In genomic region chr13:93079294-93079693, GRCh38 we compare ENCODE assay signal across 17 cellular contexts.
DNase-seq lines count a peak whose midpoint lies in the region; ATAC-seq and TF ChIP-seq lines count a peak whose summit lies in the region.
"Had no signal": no experiment of that assay in that cellular context is flagged by ENCODE, and none has a peak within 500 bp of the region (broad histone marks: within the 10 kb centered on the region; RNA-seq: fewer than 3 reads in every experiment).

No MANE protein-coding gene starts in this region.

- no peak for TF ChIP-seq RAD21 in IMR-90 (IDR thresholded peaks at IDR 0.05; ENCODE audit: low read length)

- no peak overlapping the region for H3K23ac ChIP-seq in IMR-90 (ENCODE audit: low read depth, low read length)

- in situ Hi-C loops in IMR-90 (cut with MboI; ENCODE audit: low sequenced_read_pairs): no loop called here

- no peak for TF ChIP-seq POLR2A in IMR-90 (IDR thresholded peaks at IDR 0.05; ENCODE audit: low read depth, low read length)

- H4K91ac ChIP-seq in IMR-90 (ENCODE audit: insufficient read depth, low read depth, low read length): no peak overlapping the region

- H3K18ac ChIP-seq in IMR-90 (ENCODE audit: low read depth, low read length): no peak overlapping the region

- no peak overlapping the region for H3K4me3 Mint-ChIP-seq in endodermal cell
- H3K4me3 Mint-ChIP-seq in stimulated activated naive CD8-positive, alpha-beta T cell treated with anti-CD3 and anti-CD28 coated beads, Interleukin-15, amount 100 ng/mL, for 72 hours: no peak overlapping the region
- H3K4me3 Mint-ChIP-seq: activated CD4-positive, alpha-beta T cell treated with anti-CD3 and anti-CD28 coated beads for 36 hours; HFFc6 had no signal

- ATAC-seq in IMR-90 (ENCODE audit: low read depth): peak; percentile 74
- ATAC-seq in GM21423 (IDR thresholded peaks at IDR 0.05; ENCODE audit: unreplicated experiment): no peak
- ATAC-seq in stimulated activated naive CD8-positive, alpha-beta T cell treated with anti-CD3 and anti-CD28 coated beads, Interleukin-15, amount 100 ng/mL, for 72 hours: no peak
- ATAC-seq: activated CD4-positive, alpha-beta T cell treated with anti-CD3 and anti-CD28 coated beads for 36 hours had no signal

- H2AK9ac ChIP-seq in IMR-90 (replicated peaks; ENCODE audit: low read depth, low read length, poor library complexity): no peak overlapping the region

- H4K8ac ChIP-seq in IMR-90 (ENCODE audit: low read depth in 2 of 2, low read length in 2 of 2): no peak overlapping the region

- H3K4me1 Mint-ChIP-seq in endodermal cell: no peaks in the 10 kb centered on the region
- no peaks in the 10 kb centered on the region for H3K4me1 Mint-ChIP-seq in stimulated activated naive CD8-positive, alpha-beta T cell treated with anti-CD3 and anti-CD28 coated beads, Interleukin-15, amount 100 ng/mL, for 72 hours
- H3K4me1 Mint-ChIP-seq: activated CD4-positive, alpha-beta T cell treated with anti-CD3 and anti-CD28 coated beads for 36 hours had no signal

- no peaks in the 10 kb centered on the region for H3K9me3 ChIP-seq in IMR-90 (ENCODE audit: control insufficient read depth, insufficient read depth, low read length)
- H3K9me3 ChIP-seq in SK-N-MC (ENCODE audit: low read depth, low read length): no peaks in the 10 kb centered on the region
- H3K9me3 ChIP-seq in endodermal cell (ENCODE audit: control insufficient read depth, low read length): no peaks in the 10 kb centered on the region
- H3K9me3 ChIP-seq: testis had no signal

- no peaks in the 10 kb centered on the region for H4K20me1 ChIP-seq in IMR-90 (ENCODE audit: insufficient read depth, low read length)

- no peak overlapping the region for H3K4me3 ChIP-seq in IMR-90 (ENCODE audit: insufficient read depth, low read depth, low read length)
- no peak overlapping the region; the same call in 1 of the 2 replicates for H3K4me3 ChIP-seq in SK-N-MC
- H3K4me3 ChIP-seq in endodermal cell (ENCODE audit: low read length): no peak overlapping the region
- H3K4me3 ChIP-seq: testis had no signal

- no peak overlapping the region for H3K27ac Mint-ChIP-seq in endodermal cell
- no peak overlapping the region for H3K27ac Mint-ChIP-seq in stimulated activated naive CD8-positive, alpha-beta T cell treated with anti-CD3 and anti-CD28 coated beads, Interleukin-15, amount 100 ng/mL, for 72 hours
- H3K27ac Mint-ChIP-seq: activated CD4-positive, alpha-beta T cell treated with anti-CD3 and anti-CD28 coated beads for 36 hours; HFFc6 had no signal

- H3K4me2 ChIP-seq in IMR-90 (ENCODE audit: low read depth, low read length): no peak overlapping the region

- no peak overlapping the region for H2BK120ac ChIP-seq in IMR-90 (ENCODE audit: low read depth, low read length)

- DNase-seq in A172 (ENCODE audit: low spot score) (peak; percentile 9), IMR-90 (peak; percentile 64), SK-N-MC (ENCODE audit: low read depth, low spot score) (no peak), fibroblast of peridontal ligament (ENCODE audit: extremely low read depth) (peak; percentile 76), endodermal cell (no peak), GOT3 (lab: John Stamatoyannopoulos, UW) (no peak)
- no peak for DNase-seq in stimulated activated naive CD8-positive, alpha-beta T cell treated with anti-CD3 and anti-CD28 coated beads, Interleukin-15, amount 100 ng/mL, for 72 hours
- DNase-seq: activated CD4-positive, alpha-beta T cell treated with anti-CD3 and anti-CD28 coated beads for 36 hours; AML-193; dermis blood vessel endothelial cell; DMS 273 treated with DMSO at 0.1 percent for 48 hours; HFFc6; Kasumi-1; occipital lobe; stimulated activated CD4-positive, alpha-beta T cell treated with anti-CD3 and anti-CD28 coated beads, Interleukin-12 subunit alpha, Interleukin-12 subunit beta, amount 100 ng/mL, for 4 hours; testis had no signal

- H3K27ac ChIP-seq in IMR-90 (ENCODE audit: insufficient read depth, low read length) (no peak overlapping the region), SK-N-MC (peak overlapping the region; percentile 55), endodermal cell (ENCODE audit: low read depth, low read length) (no peak overlapping the region)
- H3K27ac ChIP-seq: testis had no signal

- WGBS in IMR-90 (ENCODE audit: extremely low coverage in 2 of 2, insufficient read length in 1 of 2), 2 experiments: no CpG with 5 or more reads among the region's 1 CpG
- WGBS in endodermal cell (ENCODE audit: insufficient coverage in 1 of 2, insufficient read length in 1 of 2), 2 experiments: 78% methylated on average over 1 of the region's 1 CpG; no CpG with 5 or more reads in 1 of the 2 experiments

- dilution Hi-C loops in IMR-90 (cut with HindIII; ENCODE audit: low sequenced_read_pairs, unreplicated experiment): no loop called here

- no peak overlapping the region for H2BK20ac ChIP-seq in IMR-90 (ENCODE audit: low read depth, low read length)

- H3K36me3 Mint-ChIP-seq in endodermal cell (ENCODE audit: low read depth): no peaks in the 10 kb centered on the region

- BruUV-seq in IMR-90 (replicated peaks; lab: Mats Ljungman, UMichigan): no TSS peak

- H4K5ac ChIP-seq in IMR-90 (ENCODE audit: low read depth, low read length): no peak overlapping the region

- TF ChIP-seq CTCF in IMR-90 (conservative IDR thresholded peaks at IDR 0.05; ENCODE audit: low read depth, low read length) (no peak), endodermal cell (conservative IDR thresholded peaks at IDR 0.05) (no peak)

- intact Hi-C loops in IMR-90 (cut with micrococcal nuclease): no loop called here

- no peak overlapping the region for H2BK5ac ChIP-seq in IMR-90 (ENCODE audit: low read depth, low read length, poor library complexity, severe bottlenecking)

- H3K9me3 Mint-ChIP-seq in endodermal cell: no peaks in the 10 kb centered on the region
- H3K9me3 Mint-ChIP-seq in stimulated activated naive CD8-positive, alpha-beta T cell treated with anti-CD3 and anti-CD28 coated beads, Interleukin-15, amount 100 ng/mL, for 72 hours: no peaks in the 10 kb centered on the region
- H3K9me3 Mint-ChIP-seq: HFFc6 had no signal

- H3K9me1 ChIP-seq in IMR-90 (ENCODE audit: insufficient read depth, low read length): no peaks in the 10 kb centered on the region

- no peak overlapping the region for H2BK15ac ChIP-seq in IMR-90 (ENCODE audit: low read depth, low read length)

- POLR2A ChIA-PET in IMR-90 (lab: Charles Lee; ENCODE audit: unreplicated experiment): no interaction called here

- no peaks in the 10 kb centered on the region for H3K4me1 ChIP-seq in IMR-90 (ENCODE audit: control insufficient read depth, insufficient read depth, low read length)
- H3K4me1 ChIP-seq in endodermal cell (ENCODE audit: control insufficient read depth, insufficient read depth, low read length): no peaks in the 10 kb centered on the region
- H3K4me1 ChIP-seq: testis had no signal

- H3K4ac ChIP-seq in IMR-90 (ENCODE audit: low read depth, low read length): no peak overlapping the region

- H3K56ac ChIP-seq in IMR-90 (ENCODE audit: extremely low read depth, insufficient read depth, low read length): no peak overlapping the region

- H3K36me3 ChIP-seq in IMR-90 (ENCODE audit: control insufficient read depth, insufficient read depth, low read length) (no peaks in the 10 kb centered on the region), SK-N-MC (ENCODE audit: insufficient read depth, low read length) (no peaks in the 10 kb centered on the region), endodermal cell (ENCODE audit: control insufficient read depth, insufficient read depth, low read length) (no peaks in the 10 kb centered on the region)

- H2AK5ac ChIP-seq in IMR-90 (ENCODE audit: low read depth, low read length): no peak overlapping the region

- no peaks in the 10 kb centered on the region for H3K27me3 ChIP-seq in IMR-90 (ENCODE audit: control insufficient read depth, insufficient read depth, low read length)
- no peaks in the 10 kb centered on the region for H3K27me3 ChIP-seq in endodermal cell (ENCODE audit: control insufficient read depth, insufficient read depth, low read length, poor library complexity, severe bottlenecking)
- H3K27me3 ChIP-seq: testis had no signal

- H3K79me1 ChIP-seq in IMR-90 (ENCODE audit: low read depth in 1 of 2, low read length in 2 of 2): no peaks in the 10 kb centered on the region

- H3K9ac ChIP-seq in IMR-90 (ENCODE audit: low read depth, low read length) (no peak overlapping the region), SK-N-MC (ENCODE audit: insufficient read length) (no peak overlapping the region), endodermal cell (ENCODE audit: extremely low read depth, low read length, poor library complexity, severe bottlenecking) (no peak overlapping the region)

- CTCF ChIA-PET in IMR-90 (lab: Yijun Ruan, JAX): no interaction called here

- no peak overlapping the region for H3K14ac ChIP-seq in IMR-90 (replicated peaks; ENCODE audit: low read depth, low read length)

- no peak overlapping the region for H2AFZ ChIP-seq in IMR-90 (replicated peaks; ENCODE audit: low read length, poor library complexity)

- no peaks in the 10 kb centered on the region for H3K27me3 Mint-ChIP-seq in endodermal cell (ENCODE audit: insufficient read depth)
- H3K27me3 Mint-ChIP-seq in stimulated activated naive CD8-positive, alpha-beta T cell treated with anti-CD3 and anti-CD28 coated beads, Interleukin-15, amount 100 ng/mL, for 72 hours: no peaks in the 10 kb centered on the region
- H3K27me3 Mint-ChIP-seq: activated CD4-positive, alpha-beta T cell treated with anti-CD3 and anti-CD28 coated beads for 36 hours had no signal

TF ChIP-seq in IMR-90, 13 proteins besides CTCF, POLR2A, EP300 and RAD21 (continues in another document):
- TF ChIP-seq MXI1 (IDR thresholded peaks at IDR 0.05; ENCODE audit: borderline replicate concordance, low read depth, low read length): no peak
- TF ChIP-seq RCOR1 (IDR thresholded peaks at IDR 0.05; ENCODE audit: insufficient replicate concordance, low read length): no peak
- no peak for TF ChIP-seq CEBPB (IDR thresholded peaks at IDR 0.05; ENCODE audit: low read depth, low read length)
- TF ChIP-seq ELK1 (IDR thresholded peaks at IDR 0.05; ENCODE audit: borderline replicate concordance, low read depth, low read length): no peak
- TF ChIP-seq CHD1 (IDR thresholded peaks at IDR 0.05; ENCODE audit: low read depth, low read length): no peak

Comparison
In these comparisons a context has a peak if more than half of its experiments do, and no peak if none do; other contexts are left out.
1. DNase-seq: peak in A172 (single experiment), IMR-90 (single experiment) and fibroblast of peridontal ligament (single experiment); none in SK-N-MC (single experiment), endodermal cell (single experiment), GOT3 (single experiment) and stimulated activated naive CD8-positive, alpha-beta T cell treated with anti-CD3 and anti-CD28 coated beads, Interleukin-15, amount 100 ng/mL, for 72 hours (0 of 2).